20 cellular contexts compared by ENCODE assay signal in genomic region chr2:26914963-26915310, GRCh38.
"Had no signal": no experiment of that assay in that cellular context is flagged by ENCODE, and none has a peak within 500 bp of the region (broad histone marks: within the 10 kb centered on the region; RNA-seq: fewer than 3 reads in every experiment).

No MANE protein-coding gene starts in this region.

- H3K27ac Mint-ChIP-seq: immature natural killer cell, naive B cell, nephron progenitor cell, progenitor cell of endocrine pancreas had no signal

- H3K4me3 Mint-ChIP-seq: immature natural killer cell, naive B cell, nephron progenitor cell had no signal

- H3K36me3 Mint-ChIP-seq: immature natural killer cell, naive B cell had no signal

- H3K4me3 ChIP-seq: left ventricle myocardium inferior, lung, pancreas, smooth muscle cell, suprapubic skin, thyroid gland, upper lobe of left lung, uterus had no signal

- H3K27me3 Mint-ChIP-seq: progenitor cell of endocrine pancreas had no signal

- DNase-seq: cortex of kidney; foreskin keratinocyte; immature natural killer cell; left ventricle myocardium inferior; mesenchymal stem cell; midbrain; naive B cell; nucleus accumbens; pancreas; right cardiac atrium; stimulated activated CD4-positive, alpha-beta T cell treated with anti-CD3 and anti-CD28 coated beads, Interleukin-2, amount 100 ng/mL, for 48 hours; stimulated activated naive CD4-positive, alpha-beta T cell treated with Interleukin-2 at 50 U/mL for 16 hours; thyroid gland; upper lobe of left lung; uterus had no signal

- H3K9me3 ChIP-seq: left ventricle myocardium inferior, pancreas, suprapubic skin, thyroid gland, upper lobe of left lung, uterus had no signal

- H3K4me2 ChIP-seq: smooth muscle cell had no signal

- H3K9me3 Mint-ChIP-seq: immature natural killer cell had no signal

- H3K36me3 ChIP-seq: left ventricle myocardium inferior, pancreas, suprapubic skin, thyroid gland, upper lobe of left lung, uterus had no signal

- H3K4me1 Mint-ChIP-seq: immature natural killer cell, naive B cell, nephron progenitor cell had no signal

- H3K27ac ChIP-seq: foreskin keratinocyte, left ventricle myocardium inferior, pancreas, suprapubic skin, thyroid gland, upper lobe of left lung, uterus had no signal
